Comparison of ENCODE assay signal across 8 cellular contexts in genomic region chr3:12479919-12480425, GRCh38. TPM values are rescaled to one million over a fixed set of nuclear protein-coding genes. Genes with fewer than 3 reads are reported as not detected.
A peak's percentile ranks its signal among the peaks of the same experiment; 100 is the strongest.
DNase-seq lines count a peak whose midpoint lies in the region; ATAC-seq, FAIRE-seq and TF ChIP-seq lines count a peak whose summit lies in the region.

No MANE protein-coding gene starts in this region.

- intact Hi-C loops in gastrocnemius medialis (cut with DNase I; ENCODE audit: low total_unique reads), result loop anchor here (1.0 to 5.0 kb wide), 4 partner anchors 193 to 345 kb away; partner anchors contain the start of gene PPARG

- ATAC-seq in gastrocnemius medialis, result no peak
- no peak for ATAC-seq in GM19023 (IDR thresholded peaks at IDR 0.05; ENCODE audit: unreplicated experiment)
- no peak for ATAC-seq in GM18907 (IDR thresholded peaks at IDR 0.05; ENCODE audit: unreplicated experiment)

- H3K9ac ChIP-seq in NT2/D1 (ENCODE audit: insufficient read length, low read depth), result peak overlapping the region; percentile 18

- H3K27ac ChIP-seq in gastrocnemius medialis, result peak overlapping the region in 1 of 4 donors; percentile 12

- H3K4me1 ChIP-seq in HAP-1 (peaks cover 7% of the 10 kb centered on the region), NT2/D1 (ENCODE audit: insufficient read depth, insufficient read length) (peaks cover under 1% of the 10 kb centered on the region), gastrocnemius medialis (peaks cover 11 to 13% of the 10 kb centered on the region in 2 donors)

- peak; percentile 68 for TF ChIP-seq CTCF in D721Med (IDR thresholded peaks at IDR 0.05; ENCODE audit: insufficient read depth, missing control alignments)
- TF ChIP-seq CTCF in astrocyte of the cerebellum (IDR thresholded peaks at IDR 0.05; ENCODE audit: low read depth, low read length, missing control alignments), result peak; percentile 60
- peak; percentile 69 to 77 (median 71) for TF ChIP-seq CTCF in gastrocnemius medialis (IDR thresholded peaks at IDR 0.05 in 4 of 5, conservative IDR thresholded peaks at IDR 0.05 in 1 of 5)

- H3K4me3 ChIP-seq in HAP-1, result no peak overlapping the region
- no peak overlapping the region for H3K4me3 ChIP-seq in NT2/D1 (ENCODE audit: insufficient read length, low read depth)
- no peak overlapping the region for H3K4me3 ChIP-seq in astrocyte of the cerebellum (ENCODE audit: low read depth, low read length)
- H3K4me3 ChIP-seq in gastrocnemius medialis, result no peak overlapping the region

- DNase-seq in D721Med (ENCODE audit: insufficient read length, low spot score) (peak; percentile 81), HAP-1 (ENCODE audit: low spot score in 2 of 2) (peak; percentile 50 to 73), NT2/D1 (ENCODE audit: low read depth, low spot score) (peak; percentile 50), astrocyte of the cerebellum (ENCODE audit: low read depth) (peak; percentile 19), hippocampal formation (lab: John Stamatoyannopoulos, UW) (peak; percentile 5 to 53), gastrocnemius medialis (no peak)

- TF ChIP-seq POLR2A in gastrocnemius medialis (IDR thresholded peaks at IDR 0.05), result no peak

- H3K36me3 ChIP-seq in HAP-1 (replicated peaks) (no peaks in the 10 kb centered on the region), NT2/D1 (ENCODE audit: insufficient read depth, insufficient read length, low read length) (no peaks in the 10 kb centered on the region), gastrocnemius medialis (no peaks in the 10 kb centered on the region)

- in situ Hi-C loops in HAP-1 (cut with MboI; ENCODE audit: low sequenced_read_pairs), result loop anchor here (5.0 kb wide), 1 partner anchor 343 kb away; no protein-coding TSS in a partner anchor
- in situ Hi-C loops in astrocyte of the cerebellum (cut with HindIII; ENCODE audit: low sequenced_read_pairs), result loop anchor here (25.0 kb wide), 1 partner anchor 343 kb away; no protein-coding TSS in a partner anchor
- in situ Hi-C loops in gastrocnemius medialis (cut with MboI; ENCODE audit: low sequenced_read_pairs in 4 of 4), result loop anchor here (5.0 to 10.0 kb wide), 3 partner anchors 295 to 345 kb away; no protein-coding TSS in a partner anchor

- H3K9me3 ChIP-seq in HAP-1 (no peaks in the 10 kb centered on the region), NT2/D1 (ENCODE audit: insufficient read depth, low read length) (no peaks in the 10 kb centered on the region), gastrocnemius medialis (no peaks in the 10 kb centered on the region)

- no peak for FAIRE-seq in D721Med (lab: Jason Lieb, UNC)

- H3K27me3 ChIP-seq in HAP-1 (ENCODE audit: low read depth) (no peaks in the 10 kb centered on the region), NT2/D1 (ENCODE audit: insufficient read depth, insufficient read length) (no peaks in the 10 kb centered on the region), gastrocnemius medialis (no peaks in the 10 kb centered on the region)

RNA-seq across cellular contexts. Expression of gene TSEN2, which starts 4.3 kb away (rescaled TPM):
- total RNA-seq in gastrocnemius medialis, result 10 to 100 TPM; 10.7 to 19.5 (median 12.0) TPM

Comparison
In these comparisons a context has a peak if more than half of its experiments do, and no peak if none do; other contexts are left out.
1. DNase-seq: peak in D721Med (single experiment), HAP-1 (2 of 2), NT2/D1 (single experiment), astrocyte of the cerebellum (single experiment) and hippocampal formation (2 of 2); none in gastrocnemius medialis (0 of 2).
2. Peak in every context shown above with its lines, with median percentiles within 50 percentile points of each other: CTCF ChIP-seq.